ENCODE assay signal across 1 cellular context in the genomic region with DNA sequence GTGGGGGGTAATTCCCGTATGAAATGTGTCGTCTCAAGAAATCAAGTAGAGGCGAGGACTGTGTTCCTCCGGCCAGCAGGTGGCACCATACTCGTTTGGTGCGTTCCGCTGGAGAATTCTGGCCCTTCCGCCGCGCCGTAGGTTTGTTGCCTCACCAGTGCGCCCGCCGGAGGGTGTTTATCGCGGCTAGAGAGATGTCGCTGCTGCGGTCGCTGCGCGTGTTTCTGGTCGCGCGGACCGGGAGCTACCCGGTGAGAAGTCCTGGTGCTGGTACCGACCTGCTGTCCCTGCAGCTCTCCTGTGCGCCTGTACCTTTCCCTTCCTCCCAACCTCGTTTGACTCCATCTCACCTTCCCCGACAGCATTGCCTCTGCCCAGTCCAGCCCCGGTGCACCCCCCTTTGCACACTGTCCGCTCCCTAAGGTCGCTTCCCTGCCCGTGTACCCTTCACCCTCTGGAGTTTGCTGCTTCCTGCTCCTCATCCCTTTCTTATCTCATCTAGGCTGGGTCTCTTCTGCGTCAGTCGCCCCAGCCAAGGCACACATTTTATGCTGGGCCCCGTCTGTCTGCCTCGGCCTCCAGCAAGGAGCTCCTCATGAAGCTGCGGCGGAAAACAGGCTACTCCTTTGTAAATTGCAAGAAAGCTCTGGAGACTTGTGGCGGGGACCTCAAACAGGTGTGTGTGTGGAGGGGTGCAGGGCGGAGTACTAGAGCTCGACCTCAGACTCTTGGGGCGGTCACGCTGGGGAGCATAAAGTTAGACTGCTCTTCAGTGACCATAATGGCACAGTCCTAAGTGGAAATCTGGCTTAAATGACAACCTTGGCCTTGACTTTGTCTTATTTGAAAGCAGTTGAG.
A peak's percentile ranks its signal among the peaks of the same experiment; 100 is the strongest.
TF ChIP-seq lines count a peak whose summit lies in the region.

Gene TSFM, plus strand, starts transcription at position 180 of the 858 bp plus-strand sequence. Its CDS starts 15 bp downstream, at position 195.

TF ChIP-seq in K562, 482 proteins besides CTCF, POLR2A, EP300 and RAD21 (continued from another document and continues in another):
- no peak for TF ChIP-seq ATF6 (CRISPR knock-in tag; IDR thresholded peaks at IDR 0.05)
- TF ChIP-seq ZNF717 (CRISPR knock-in tag; IDR thresholded peaks at IDR 0.05) = no peak
- TF ChIP-seq ERF (CRISPR knock-in tag; IDR thresholded peaks at IDR 0.05) = 0 out of 2 replicates have a peak, but pooled peaks have one; percentile 48
- TF ChIP-seq ZNF354B (CRISPR knock-in tag; IDR thresholded peaks at IDR 0.05) = no peak
- TF ChIP-seq HIVEP1 (CRISPR knock-in tag; IDR thresholded peaks at IDR 0.05) = no peak
- TF ChIP-seq ZNF24 (IDR thresholded peaks at IDR 0.05) = peak; percentile 43; the same call in 1 of the 2 replicates
- peak; percentile 76; the same call in 1 of the 2 replicates for TF ChIP-seq DNMT1 (IDR thresholded peaks at IDR 0.05)
- peak; percentile 47 for TF ChIP-seq NFIC (IDR thresholded peaks at IDR 0.05)
- no peak for TF ChIP-seq GABPB2 (CRISPR knock-in tag; conservative IDR thresholded peaks at IDR 0.05)
- peak; percentile 33; the same call in 1 of the 2 replicates for TF ChIP-seq TCF3 (CRISPR knock-in tag; IDR thresholded peaks at IDR 0.05)
- TF ChIP-seq SRSF3 (IDR thresholded peaks at IDR 0.05; ENCODE audit: insufficient read depth, low read length) = no peak
- TF ChIP-seq ILF3 (IDR thresholded peaks at IDR 0.05; ENCODE audit: borderline replicate concordance) = no peak
- no peak for TF ChIP-seq CSDE1 (IDR thresholded peaks at IDR 0.05)
- no peak for TF ChIP-seq SRSF9 (IDR thresholded peaks at IDR 0.05; ENCODE audit: borderline replicate concordance, low read depth, low read length)
- TF ChIP-seq HDGF (IDR thresholded peaks at IDR 0.05) = no peak
- TF ChIP-seq, protein P1, sequence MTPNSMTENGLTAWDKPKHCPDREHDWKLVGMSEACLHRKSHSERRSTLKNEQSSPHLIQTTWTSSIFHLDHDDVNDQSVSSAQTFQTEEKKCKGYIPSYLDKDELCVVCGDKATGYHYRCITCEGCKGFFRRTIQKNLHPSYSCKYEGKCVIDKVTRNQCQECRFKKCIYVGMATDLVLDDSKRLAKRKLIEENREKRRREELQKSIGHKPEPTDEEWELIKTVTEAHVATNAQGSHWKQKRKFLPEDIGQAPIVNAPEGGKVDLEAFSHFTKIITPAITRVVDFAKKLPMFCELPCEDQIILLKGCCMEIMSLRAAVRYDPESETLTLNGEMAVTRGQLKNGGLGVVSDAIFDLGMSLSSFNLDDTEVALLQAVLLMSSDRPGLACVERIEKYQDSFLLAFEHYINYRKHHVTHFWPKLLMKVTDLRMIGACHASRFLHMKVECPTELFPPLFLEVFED (CRISPR knock-in tag; conservative IDR thresholded peaks at IDR 0.05) = no peak
- TF ChIP-seq, protein P2, sequence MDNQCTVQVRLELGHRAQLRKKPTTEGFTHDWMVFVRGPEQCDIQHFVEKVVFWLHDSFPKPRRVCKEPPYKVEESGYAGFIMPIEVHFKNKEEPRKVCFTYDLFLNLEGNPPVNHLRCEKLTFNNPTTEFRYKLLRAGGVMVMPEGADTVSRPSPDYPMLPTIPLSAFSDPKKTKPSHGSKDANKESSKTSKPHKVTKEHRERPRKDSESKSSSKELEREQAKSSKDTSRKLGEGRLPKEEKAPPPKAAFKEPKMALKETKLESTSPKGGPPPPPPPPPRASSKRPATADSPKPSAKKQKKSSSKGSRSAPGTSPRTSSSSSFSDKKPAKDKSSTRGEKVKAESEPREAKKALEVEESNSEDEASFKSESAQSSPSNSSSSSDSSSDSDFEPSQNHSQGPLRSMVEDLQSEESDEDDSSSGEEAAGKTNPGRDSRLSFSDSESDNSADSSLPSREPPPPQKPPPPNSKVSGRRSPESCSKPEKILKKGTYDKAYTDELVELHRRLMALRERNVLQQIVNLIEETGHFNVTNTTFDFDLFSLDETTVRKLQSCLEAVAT (IDR thresholded peaks at IDR 0.05) = peak; percentile 71 to 81
- TF ChIP-seq U2AF1 (optimal IDR thresholded peaks at IDR 0.05; ENCODE audit: low read depth, low read length) = no peak
- TF ChIP-seq, protein P3, sequence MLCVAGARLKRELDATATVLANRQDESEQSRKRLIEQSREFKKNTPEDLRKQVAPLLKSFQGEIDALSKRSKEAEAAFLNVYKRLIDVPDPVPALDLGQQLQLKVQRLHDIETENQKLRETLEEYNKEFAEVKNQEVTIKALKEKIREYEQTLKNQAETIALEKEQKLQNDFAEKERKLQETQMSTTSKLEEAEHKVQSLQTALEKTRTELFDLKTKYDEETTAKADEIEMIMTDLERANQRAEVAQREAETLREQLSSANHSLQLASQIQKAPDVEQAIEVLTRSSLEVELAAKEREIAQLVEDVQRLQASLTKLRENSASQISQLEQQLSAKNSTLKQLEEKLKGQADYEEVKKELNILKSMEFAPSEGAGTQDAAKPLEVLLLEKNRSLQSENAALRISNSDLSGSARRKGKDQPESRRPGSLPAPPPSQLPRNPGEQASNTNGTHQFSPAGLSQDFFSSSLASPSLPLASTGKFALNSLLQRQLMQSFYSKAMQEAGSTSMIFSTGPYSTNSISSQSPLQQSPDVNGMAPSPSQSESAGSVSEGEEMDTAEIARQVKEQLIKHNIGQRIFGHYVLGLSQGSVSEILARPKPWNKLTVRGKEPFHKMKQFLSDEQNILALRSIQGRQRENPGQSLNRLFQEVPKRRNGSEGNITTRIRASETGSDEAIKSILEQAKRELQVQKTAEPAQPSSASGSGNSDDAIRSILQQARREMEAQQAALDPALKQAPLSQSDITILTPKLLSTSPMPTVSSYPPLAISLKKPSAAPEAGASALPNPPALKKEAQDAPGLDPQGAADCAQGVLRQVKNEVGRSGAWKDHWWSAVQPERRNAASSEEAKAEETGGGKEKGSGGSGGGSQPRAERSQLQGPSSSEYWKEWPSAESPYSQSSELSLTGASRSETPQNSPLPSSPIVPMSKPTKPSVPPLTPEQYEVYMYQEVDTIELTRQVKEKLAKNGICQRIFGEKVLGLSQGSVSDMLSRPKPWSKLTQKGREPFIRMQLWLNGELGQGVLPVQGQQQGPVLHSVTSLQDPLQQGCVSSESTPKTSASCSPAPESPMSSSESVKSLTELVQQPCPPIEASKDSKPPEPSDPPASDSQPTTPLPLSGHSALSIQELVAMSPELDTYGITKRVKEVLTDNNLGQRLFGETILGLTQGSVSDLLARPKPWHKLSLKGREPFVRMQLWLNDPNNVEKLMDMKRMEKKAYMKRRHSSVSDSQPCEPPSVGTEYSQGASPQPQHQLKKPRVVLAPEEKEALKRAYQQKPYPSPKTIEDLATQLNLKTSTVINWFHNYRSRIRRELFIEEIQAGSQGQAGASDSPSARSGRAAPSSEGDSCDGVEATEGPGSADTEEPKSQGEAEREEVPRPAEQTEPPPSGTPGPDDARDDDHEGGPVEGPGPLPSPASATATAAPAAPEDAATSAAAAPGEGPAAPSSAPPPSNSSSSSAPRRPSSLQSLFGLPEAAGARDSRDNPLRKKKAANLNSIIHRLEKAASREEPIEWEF (CRISPR knock-in tag; IDR thresholded peaks at IDR 0.05) = no peak
- TF ChIP-seq POLR2B (IDR thresholded peaks at IDR 0.05; ENCODE audit: low read depth, partially characterized antibody) = peak; percentile 92
- TF ChIP-seq ARHGAP35 (IDR thresholded peaks at IDR 0.05; ENCODE audit: partially characterized antibody) = no peak
- no peak for TF ChIP-seq BRF1 (IDR thresholded peaks at IDR 0.05; ENCODE audit: borderline replicate concordance, extremely low read depth, insufficient read length)
- TF ChIP-seq ZNF282 (CRISPR knock-in tag; IDR thresholded peaks at IDR 0.05) = 0 out of 2 replicates have a peak, but pooled peaks have one; percentile 51
- TF ChIP-seq MTA1 (IDR thresholded peaks at IDR 0.05; ENCODE audit: borderline replicate concordance) = peak; percentile 96
- peak; percentile 36; the same call in 1 of the 2 replicates for TF ChIP-seq ARID3A (IDR thresholded peaks at IDR 0.05; ENCODE audit: borderline replicate concordance, low read depth, low read length)
- TF ChIP-seq, protein P4, sequence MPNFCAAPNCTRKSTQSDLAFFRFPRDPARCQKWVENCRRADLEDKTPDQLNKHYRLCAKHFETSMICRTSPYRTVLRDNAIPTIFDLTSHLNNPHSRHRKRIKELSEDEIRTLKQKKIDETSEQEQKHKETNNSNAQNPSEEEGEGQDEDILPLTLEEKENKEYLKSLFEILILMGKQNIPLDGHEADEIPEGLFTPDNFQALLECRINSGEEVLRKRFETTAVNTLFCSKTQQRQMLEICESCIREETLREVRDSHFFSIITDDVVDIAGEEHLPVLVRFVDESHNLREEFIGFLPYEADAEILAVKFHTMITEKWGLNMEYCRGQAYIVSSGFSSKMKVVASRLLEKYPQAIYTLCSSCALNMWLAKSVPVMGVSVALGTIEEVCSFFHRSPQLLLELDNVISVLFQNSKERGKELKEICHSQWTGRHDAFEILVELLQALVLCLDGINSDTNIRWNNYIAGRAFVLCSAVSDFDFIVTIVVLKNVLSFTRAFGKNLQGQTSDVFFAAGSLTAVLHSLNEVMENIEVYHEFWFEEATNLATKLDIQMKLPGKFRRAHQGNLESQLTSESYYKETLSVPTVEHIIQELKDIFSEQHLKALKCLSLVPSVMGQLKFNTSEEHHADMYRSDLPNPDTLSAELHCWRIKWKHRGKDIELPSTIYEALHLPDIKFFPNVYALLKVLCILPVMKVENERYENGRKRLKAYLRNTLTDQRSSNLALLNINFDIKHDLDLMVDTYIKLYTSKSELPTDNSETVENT (CRISPR knock-in tag; IDR thresholded peaks at IDR 0.05) = peak; percentile 96
- peak; percentile 74 for TF ChIP-seq SMAD1 (IDR thresholded peaks at IDR 0.05; ENCODE audit: low read depth, low read length, partially characterized antibody)
- TF ChIP-seq, protein P5, sequence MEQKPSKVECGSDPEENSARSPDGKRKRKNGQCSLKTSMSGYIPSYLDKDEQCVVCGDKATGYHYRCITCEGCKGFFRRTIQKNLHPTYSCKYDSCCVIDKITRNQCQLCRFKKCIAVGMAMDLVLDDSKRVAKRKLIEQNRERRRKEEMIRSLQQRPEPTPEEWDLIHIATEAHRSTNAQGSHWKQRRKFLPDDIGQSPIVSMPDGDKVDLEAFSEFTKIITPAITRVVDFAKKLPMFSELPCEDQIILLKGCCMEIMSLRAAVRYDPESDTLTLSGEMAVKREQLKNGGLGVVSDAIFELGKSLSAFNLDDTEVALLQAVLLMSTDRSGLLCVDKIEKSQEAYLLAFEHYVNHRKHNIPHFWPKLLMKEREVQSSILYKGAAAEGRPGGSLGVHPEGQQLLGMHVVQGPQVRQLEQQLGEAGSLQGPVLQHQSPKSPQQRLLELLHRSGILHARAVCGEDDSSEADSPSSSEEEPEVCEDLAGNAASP (IDR thresholded peaks at IDR 0.05) = no peak
- TF ChIP-seq CXXC5 (CRISPR knock-in tag; IDR thresholded peaks at IDR 0.05) = peak; percentile 89
- TF ChIP-seq JUND (IDR thresholded peaks at IDR 0.05; ENCODE audit: borderline replicate concordance, low read depth, low read length) = peak; percentile 85
- peak; percentile 61; the same call in 1 of the 3 replicates for TF ChIP-seq JUND (tag; IDR thresholded peaks at IDR 0.05; ENCODE audit: borderline replicate concordance, low read depth, low read length)
- no peak for TF ChIP-seq MITF (IDR thresholded peaks at IDR 0.05)
- TF ChIP-seq SREBF2 (CRISPR knock-in tag; IDR thresholded peaks at IDR 0.05) = no peak
- peak; percentile 26 to 37; a peak in 1 of 4 replicates for TF ChIP-seq SIX5 (IDR thresholded peaks at IDR 0.05; ENCODE audit: borderline replicate concordance in 1 of 2, insufficient read depth in 1 of 2, low read depth in 1 of 2, low read length in 2 of 2)
